In the genomic region with DNA sequence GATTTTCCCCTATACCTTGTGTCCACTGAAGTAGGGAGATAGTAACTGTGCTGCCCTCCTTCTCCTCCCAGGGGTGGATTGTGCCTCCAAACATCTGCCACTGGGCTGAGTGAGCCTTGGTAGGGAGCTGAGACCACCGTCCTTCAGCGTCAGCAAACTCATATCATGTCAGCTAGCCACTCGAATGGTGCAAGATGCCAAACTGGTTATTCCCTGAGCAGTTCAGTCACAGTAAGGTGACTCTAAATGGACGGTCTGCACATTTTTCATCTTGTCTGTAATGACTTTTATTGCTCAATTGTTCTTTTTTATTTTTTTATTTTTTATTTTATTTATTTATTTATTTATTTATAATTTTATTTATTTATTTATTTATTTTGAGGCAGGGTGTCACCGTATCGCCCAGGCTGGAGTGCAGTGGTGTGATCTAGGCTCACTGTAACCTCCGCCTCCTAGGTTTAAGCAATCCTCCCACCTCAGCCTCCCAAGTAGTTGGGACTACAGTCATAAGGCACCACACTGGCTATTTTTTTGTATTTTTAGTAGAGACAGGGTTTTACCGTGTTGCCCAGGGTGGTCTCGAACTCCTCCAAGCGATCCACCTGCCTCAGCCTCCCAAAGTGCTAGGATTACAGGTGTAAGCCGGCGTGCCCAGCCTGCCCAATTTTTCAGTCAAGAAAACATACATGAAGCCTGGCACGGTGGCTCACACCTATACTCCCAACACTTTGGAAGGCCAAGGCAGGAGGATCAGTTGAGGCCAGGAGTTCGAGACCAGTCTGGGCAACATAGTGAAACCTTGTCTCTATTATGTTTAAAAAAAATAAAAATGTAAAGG, we compare ENCODE assay signal across 8 cellular contexts. TPM values are rescaled to one million over a fixed set of nuclear protein-coding genes. Genes with fewer than 3 reads are reported as not detected.
A peak's percentile ranks its signal among the peaks of the same experiment; 100 is the strongest.
DNase-seq lines count a peak whose midpoint lies in the region; ATAC-seq, FAIRE-seq and TF ChIP-seq lines count a peak whose summit lies in the region.

No MANE protein-coding gene starts in this region.

- H3K4me3 ChIP-seq in K562 = no peak overlapping the region
- no peak overlapping the region for H3K4me3 ChIP-seq in upper lobe of left lung

- intact Hi-C loops in K562 (cut with micrococcal nuclease) = no loop called here

- H3K27ac ChIP-seq in K562 (ENCODE audit: extremely low read depth, low read depth, low read length) = peak overlapping the region; percentile 26; the same call in 2 of the 3 replicates
- peak overlapping the region; percentile 86 to 93 (median 90) for H3K27ac ChIP-seq in upper lobe of left lung

- POLR2A ChIA-PET in K562 (lab: Yijun Ruan, JAX) = interaction anchor here (1.2 kb wide), 1 partner anchor 20 kb away, joined by 7 read pairs; no protein-coding TSS in a partner anchor

- H4K20me1 ChIP-seq in K562 (replicated peaks; ENCODE audit: control insufficient read depth, insufficient read depth, low read length) = no peaks in the 10 kb centered on the region

- H3K27me3 ChIP-seq in K562 (ENCODE audit: control insufficient read depth in 2 of 2, insufficient read depth in 2 of 2, low read length in 2 of 2) (no peaks in the 10 kb centered on the region), upper lobe of left lung (no peaks in the 10 kb centered on the region)

- H3K79me2 ChIP-seq in K562 (ENCODE audit: control insufficient read depth, insufficient read depth, low read length) = no peaks in the 10 kb centered on the region

- TF ChIP-seq EP300 in K562 (IDR thresholded peaks at IDR 0.05; ENCODE audit: low read length) (no peak), upper lobe of left lung (IDR thresholded peaks at IDR 0.05) (no peak)

- H3K4me1 ChIP-seq in K562 (replicated peaks in 1 of 2; ENCODE audit: control insufficient read depth in 2 of 2, insufficient read depth in 2 of 2, low read length in 2 of 2) (peaks cover 5 to 10% of the 10 kb centered on the region in 2 experiments; a peak in 3 of 5 replicates), upper lobe of left lung (peaks cover 20 to 28% (median 24%) of the 10 kb centered on the region in 4 donors)

- H3K4me2 ChIP-seq in K562 (ENCODE audit: insufficient read depth, low read length) = no peak overlapping the region

- CTCF ChIA-PET in activated naive CD4-positive, alpha-beta T cell treated with anti-CD3 and anti-CD28 coated beads, Interleukin-2, amount 10 ng/mL, durations not matched to agents 7 days and 5 days (lab: Charles Lee) = interaction anchor here (1.4 to 2.4 kb wide), 4 partner anchors 14 to 182 kb away, joined by 3 to 11 read pairs (median 6); no protein-coding TSS in a partner anchor
- CTCF ChIA-PET in K562 (lab: Yijun Ruan, JAX; ENCODE audit: low intra/inter-chr PET ratio) = interaction anchor here (0.7 kb wide), 1 partner anchor 26 kb away, joined by 4 read pairs; no protein-coding TSS in a partner anchor

- no peaks in the 10 kb centered on the region for H3K36me3 ChIP-seq in K562 (ENCODE audit: control insufficient read depth, insufficient read depth, low read length)
- H3K36me3 ChIP-seq in upper lobe of left lung = no peaks in the 10 kb centered on the region

- H2AFZ ChIP-seq in K562 (ENCODE audit: low read depth, low read length) = peak overlapping the region; percentile 63; the same call in 1 of the 2 replicates

- peaks cover 41% of the 10 kb centered on the region for H3K4me1 Mint-ChIP-seq in activated naive CD4-positive, alpha-beta T cell treated with anti-CD3 and anti-CD28 coated beads, Interleukin-2, amount 10 ng/mL, durations not matched to agents 7 days and 5 days

- H3K9me3 ChIP-seq in K562 (replicated peaks; ENCODE audit: control insufficient read depth, insufficient read depth, low read depth, low read length) = no peaks in the 10 kb centered on the region
- H3K9me3 ChIP-seq in upper lobe of left lung = no peaks in the 10 kb centered on the region

- ATAC-seq in K562 (no peak), upper lobe of left lung (ENCODE audit: low FRiP score in 2 of 2) (no peak), HG02623 (IDR thresholded peaks at IDR 0.05; ENCODE audit: unreplicated experiment) (no peak)

- no peak for DNase-seq in activated naive CD4-positive, alpha-beta T cell treated with anti-CD3 and anti-CD28 coated beads, Interleukin-2, amount 10 ng/mL, durations not matched to agents 7 days and 5 days
- DNase-seq in activated naive CD4-positive, alpha-beta T cell treated with Interleukin-2 at 50 U/mL for 16 hours = no peak
- DNase-seq in K562 (ENCODE audit: extremely low read depth in 1 of 4, low spot score in 3 of 4) = no peak
- peak; percentile 68 for DNase-seq in mesenteric fat pad (ENCODE audit: low spot score)
- no peak for DNase-seq in upper lobe of left lung
- DNase-seq in GM13977 (ENCODE audit: low spot score) = no peak
- no peak for DNase-seq in activated gamma-delta T cell treated with Interleukin-2 at 50 U/mL for 16 hours

- H3K9ac ChIP-seq in K562 (ENCODE audit: insufficient read depth in 1 of 2, low read depth in 2 of 2, low read length in 2 of 2) = peak overlapping the region in 1 of 2 experiments; percentile 80; a peak in 2 of 4 replicates

- peaks cover 22% of the 10 kb centered on the region for H3K36me3 Mint-ChIP-seq in activated naive CD4-positive, alpha-beta T cell treated with anti-CD3 and anti-CD28 coated beads, Interleukin-2, amount 10 ng/mL, durations not matched to agents 7 days and 5 days

- no peak for FAIRE-seq in K562 (lab: Jason Lieb, UNC)

- in situ Hi-C loops in K562 (cut with MboI) = no loop called here
- in situ Hi-C loops in GM13977 (cut with MboI; ENCODE audit: low pct_unique_long_range_greater_than_20kb, low sequenced_read_pairs, unreplicated experiment) = no loop called here

- peak overlapping the region; percentile 93 for H3K27ac Mint-ChIP-seq in activated naive CD4-positive, alpha-beta T cell treated with anti-CD3 and anti-CD28 coated beads, Interleukin-2, amount 10 ng/mL, durations not matched to agents 7 days and 5 days

- H3K27me3 Mint-ChIP-seq in activated naive CD4-positive, alpha-beta T cell treated with anti-CD3 and anti-CD28 coated beads, Interleukin-2, amount 10 ng/mL, durations not matched to agents 7 days and 5 days = no peaks in the 10 kb centered on the region

- peak overlapping the region; percentile 17 for H3K4me3 Mint-ChIP-seq in activated naive CD4-positive, alpha-beta T cell treated with anti-CD3 and anti-CD28 coated beads, Interleukin-2, amount 10 ng/mL, durations not matched to agents 7 days and 5 days

- H3K9me3 Mint-ChIP-seq in activated naive CD4-positive, alpha-beta T cell treated with anti-CD3 and anti-CD28 coated beads, Interleukin-2, amount 10 ng/mL, durations not matched to agents 7 days and 5 days = no peaks in the 10 kb centered on the region

- no peak for TF ChIP-seq CTCF in K562 (IDR thresholded peaks at IDR 0.05 in 2 of 3, conservative IDR thresholded peaks at IDR 0.05 in 1 of 3; ENCODE audit: insufficient read depth in 2 of 3, low read depth in 1 of 3, low read length in 3 of 3)
- TF ChIP-seq CTCF in upper lobe of left lung (IDR thresholded peaks at IDR 0.05) = no peak
- no peak for TF ChIP-seq CTCF in GM13977 (IDR thresholded peaks at IDR 0.05; ENCODE audit: extremely low read depth, insufficient read depth, missing control alignments)

- H3K9me1 ChIP-seq in K562 (ENCODE audit: control insufficient read depth, insufficient read depth, low read length) = no peaks in the 10 kb centered on the region

- 91% methylated on average over 14 of the region's 14 CpGs for WGBS in K562 (ENCODE audit: insufficient coverage, low coverage, missing lambda C conversion rate)
- 94 to 95% methylated on average over 14 of the region's 14 CpGs for WGBS in upper lobe of left lung, 2 donors

- TF ChIP-seq POLR2A in K562 (conservative IDR thresholded peaks at IDR 0.05) = no peak
- TF ChIP-seq POLR2A in upper lobe of left lung (IDR thresholded peaks at IDR 0.05) = no peak

- no peak for TF ChIP-seq RAD21 in K562 (CRISPR knock-in tag; conservative IDR thresholded peaks at IDR 0.05 in 1 of 2, IDR thresholded peaks at IDR 0.05 in 1 of 2)

- no TSS peak for BruUV-seq in K562 (replicated peaks; lab: Mats Ljungman, UMichigan)

TF ChIP-seq in K562, 482 proteins besides CTCF, POLR2A, EP300 and RAD21 (continues in another document):
- TF ChIP-seq, protein P1, sequence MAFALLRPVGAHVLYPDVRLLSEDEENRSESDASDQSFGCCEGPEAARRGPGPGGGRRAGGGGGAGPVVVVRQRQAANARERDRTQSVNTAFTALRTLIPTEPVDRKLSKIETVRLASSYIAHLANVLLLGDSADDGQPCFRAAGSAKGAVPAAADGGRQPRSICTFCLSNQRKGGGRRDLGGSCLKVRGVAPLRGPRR (CRISPR knock-in tag; IDR thresholded peaks at IDR 0.05) = no peak
- TF ChIP-seq NFRKB (IDR thresholded peaks at IDR 0.05; ENCODE audit: low read depth) (no peak), BRF2 (IDR thresholded peaks at IDR 0.05; ENCODE audit: borderline replicate concordance, insufficient read depth, insufficient read length) (no peak), POLR3G (IDR thresholded peaks at IDR 0.05; ENCODE audit: extremely low read depth, insufficient read length, insufficient replicate concordance) (no peak)

RNA-seq across cellular contexts. Expression of gene PCBP1, which starts 8.8 kb away (rescaled TPM):
- total RNA-seq in K562 (2011; cell fraction: chromatin; rRNA removed; ENCODE audit: low replicate concordance) = 30.2 and 53.7 TPM in 2 replicates
- 60.7 and 63.0 TPM in 2 replicates for total RNA-seq in K562 (2011; cell fraction: nucleolus; rRNA removed)
- total RNA-seq in K562 (2011; cell fraction: nucleoplasm; rRNA removed) = 58.0 and 69.2 TPM in 2 replicates
- total RNA-seq in K562 (2014; rRNA removed) (78.1 and 99.4 TPM in 2 replicates), K562 (2014; rRNA removed; fragmentation: Illumina TruSeq; extraction: Trizol) (58.9 and 61.9 TPM in 2 replicates), K562 (2015; rRNA removed; fragmentation: Illumina TruSeq; extraction: Trizol) (72.5 and 76.0 TPM in 2 replicates), K562 (2021) (407 and 420 TPM in 2 replicates), mesenteric fat pad (399 TPM), upper lobe of left lung (100 to 1,000 TPM; 126 to 384 (median 236) TPM)
- polyA plus RNA-seq in K562 (2011; rRNA removed) (122 and 123 TPM in 2 replicates), K562 (2014; fragmentation: Illumina TruSeq; extraction: Trizol) (347 and 391 TPM in 2 replicates), K562 (2014; fragmentation: Nextera tagmentation; extraction: Ambion mirVana) (10 to 100 TPM; 19.2 to 23.9 TPM), K562 (2014; rRNA removed) (212 and 227 TPM in 2 replicates)
- 131 and 249 TPM in 2 replicates for polyA plus RNA-seq in K562 (2011; cell fraction: cytosol; rRNA removed)
- 78.5 and 114 TPM in 2 replicates for polyA plus RNA-seq in K562 (2011; cell fraction: nucleus; rRNA removed)
- 431 TPM in 2 replicates for polyA plus RNA-seq in K562 (2012)
- 55.6 and 69.8 TPM in 2 replicates for polyA minus RNA-seq in K562 (2011; rRNA and poly(A)+ RNA removed)
- 92.3 and 95.3 TPM in 2 replicates for polyA minus RNA-seq in K562 (2011; cell fraction: cytosol; rRNA and poly(A)+ RNA removed)
- polyA minus RNA-seq in K562 (2011; cell fraction: nucleus; rRNA and poly(A)+ RNA removed) = 36.1 and 36.7 TPM in 2 replicates
